In the genomic region with DNA sequence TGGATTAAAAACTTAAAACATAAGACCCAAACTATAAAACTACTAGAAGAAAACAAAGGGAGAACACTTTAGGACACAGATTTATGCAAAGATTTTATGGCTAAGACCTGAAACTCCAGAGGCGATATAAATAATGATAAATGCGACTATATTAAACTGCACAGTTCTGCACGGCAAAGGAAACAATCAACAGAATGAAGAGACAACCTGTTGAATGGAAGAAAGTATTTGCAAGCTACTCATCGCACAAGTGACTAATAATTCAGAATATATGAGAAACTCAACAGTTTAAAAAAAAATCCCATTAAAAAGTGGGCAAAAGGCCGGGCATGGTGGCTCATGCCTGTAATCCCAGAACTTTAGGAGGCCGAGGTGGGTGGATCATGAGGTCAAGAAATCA, we compare ENCODE assay signal across 24 cellular contexts.
"Had no signal": no experiment of that assay in that cellular context is flagged by ENCODE, and none has a peak within 500 bp of the region (broad histone marks: within the 10 kb centered on the region; RNA-seq: fewer than 3 reads in every experiment).

No MANE protein-coding gene starts in this region.

- ATAC-seq: activated naive CD4-positive, alpha-beta T cell treated with anti-CD3 and anti-CD28 coated beads, Interleukin-2, amount 50 U/mL, for 72 hours; gastroesophageal sphincter; heart right ventricle had no signal

- H3K27me3 ChIP-seq: esophagus muscularis mucosa, gastroesophageal sphincter, heart right ventricle, right lobe of liver, stomach, vagina had no signal

- H3K9me3 ChIP-seq: right lobe of liver, vagina had no signal

- H3K4me3 ChIP-seq: esophagus muscularis mucosa, gastroesophageal sphincter, heart right ventricle, left ventricle myocardium inferior, right lobe of liver, smooth muscle cell, stomach, vagina had no signal

- H3K27ac Mint-ChIP-seq: activated B cell treated with CpG ODN at 0.5 μM for 24 hours; activated CD4-positive, alpha-beta memory T cell treated with anti-CD3 and anti-CD28 coated beads, Interleukin-2, amount 10 ng/mL, durations not matched to agents 7 days and 5 days; activated naive CD4-positive, alpha-beta T cell treated with anti-CD3 and anti-CD28 coated beads, Interleukin-2, amount 50 U/mL, for 72 hours; brain had no signal

- FAIRE-seq: endothelial cell of umbilical vein had no signal

- H3K36me3 ChIP-seq: esophagus muscularis mucosa, heart right ventricle, left ventricle myocardium inferior, right lobe of liver, stomach, vagina had no signal

- DNase-seq: activated B cell treated with CpG ODN at 0.5 μM for 24 hours; activated CD4-positive, alpha-beta memory T cell treated with anti-CD3 and anti-CD28 coated beads, Interleukin-2, amount 10 ng/mL, durations not matched to agents 7 days and 5 days; activated CD4-positive, alpha-beta T cell treated with anti-CD3 and anti-CD28 coated beads for 4 hours; activated CD8-positive, alpha-beta memory T cell treated with anti-CD3 and anti-CD28 coated beads, Interleukin-2, amount 50 U/mL, for 4 hours; activated effector memory CD4-positive, alpha-beta T cell treated with anti-CD3 and anti-CD28 coated beads, Interleukin-2, amount 50 U/mL, for 16 hours; activated T-cell treated with anti-CD3 and anti-CD28 coated beads, Interleukin-2, amount 50 U/mL, for 48 hours; central memory CD4-positive, alpha-beta T cell; cortex of kidney; effector CD8-positive, alpha-beta T cell; heart right ventricle; kidney glomerular epithelial cell; left ventricle myocardium inferior; right lobe of liver; stimulated activated CD4-positive, alpha-beta T cell treated with anti-CD3 and anti-CD28 coated beads, Interleukin-4, amount 100 ng/mL, for 1 hour; stomach; trophoblast cell had no signal

- H3K4me1 ChIP-seq: esophagus muscularis mucosa, vagina had no signal

- H3K4me3 Mint-ChIP-seq: activated B cell treated with CpG ODN at 0.5 μM for 24 hours; activated CD4-positive, alpha-beta memory T cell treated with anti-CD3 and anti-CD28 coated beads, Interleukin-2, amount 10 ng/mL, durations not matched to agents 7 days and 5 days; brain; neural crest cell had no signal

- H3K27me3 Mint-ChIP-seq: activated B cell treated with CpG ODN at 0.5 μM for 24 hours; activated CD4-positive, alpha-beta memory T cell treated with anti-CD3 and anti-CD28 coated beads, Interleukin-2, amount 10 ng/mL, durations not matched to agents 7 days and 5 days; brain had no signal

- H3K27ac ChIP-seq: esophagus muscularis mucosa, gastroesophageal sphincter, left ventricle myocardium inferior, stomach, vagina had no signal
